Comparison of ENCODE assay signal across 9 cellular contexts in genomic region chr16:2475413-2476344, GRCh38. TPM values are rescaled to one million over a fixed set of nuclear protein-coding genes. Genes with fewer than 3 reads are reported as not detected.
A peak's percentile ranks its signal among the peaks of the same experiment; 100 is the strongest.
DNase-seq lines count a peak whose midpoint lies in the region; ATAC-seq and TF ChIP-seq lines count a peak whose summit lies in the region.
"Had no signal": no experiment of that assay in that cellular context is flagged by ENCODE, and none has a peak within 500 bp of the region (broad histone marks: within the 10 kb centered on the region; RNA-seq: fewer than 3 reads in every experiment).

No MANE protein-coding gene starts in this region.

- no peaks in the 10 kb centered on the region for H3K4me1 ChIP-seq in rectal smooth muscle tissue (ENCODE audit: control insufficient read depth, insufficient read depth, low read length)

- peaks cover 9% of the 10 kb centered on the region for H3K27me3 Mint-ChIP-seq in activated CD8-positive, alpha-beta T cell treated with anti-CD3 and anti-CD28 coated beads for 36 hours

- H3K4me1 Mint-ChIP-seq in activated CD8-positive, alpha-beta T cell treated with anti-CD3 and anti-CD28 coated beads for 36 hours (ENCODE audit: low read depth) = peaks cover 21% of the 10 kb centered on the region

- no peak overlapping the region for H3K9ac ChIP-seq in rectal smooth muscle tissue (ENCODE audit: low read length)

- H3K4me3 ChIP-seq in fibroblast of the aortic adventitia (ENCODE audit: low read depth, low read length) = peak overlapping the region; percentile 75
- H3K4me3 ChIP-seq in rectal smooth muscle tissue (ENCODE audit: low read length) = peak overlapping the region; percentile 61

- no peak for TF ChIP-seq CTCF in activated CD8-positive, alpha-beta T cell treated with anti-CD3 and anti-CD28 coated beads for 36 hours (IDR thresholded peaks at IDR 0.05)
- no peak for TF ChIP-seq CTCF in fibroblast of the aortic adventitia (IDR thresholded peaks at IDR 0.05; ENCODE audit: insufficient read depth, low read length)

- POLR2A ChIA-PET in activated CD8-positive, alpha-beta T cell treated with anti-CD3 and anti-CD28 coated beads for 36 hours (lab: Charles Lee) = interaction anchor here (1.0 to 1.8 kb wide), 2 partner anchors 13 to 321 kb away, joined by 3 to 6 read pairs; no protein-coding TSS in a partner anchor

- no peaks in the 10 kb centered on the region for H3K9me3 Mint-ChIP-seq in activated CD8-positive, alpha-beta T cell treated with anti-CD3 and anti-CD28 coated beads for 36 hours

- no peaks in the 10 kb centered on the region for H3K36me3 Mint-ChIP-seq in activated CD8-positive, alpha-beta T cell treated with anti-CD3 and anti-CD28 coated beads for 36 hours (ENCODE audit: low read depth)

- H3K27ac ChIP-seq in rectal smooth muscle tissue (ENCODE audit: low read depth, low read length) = no peak overlapping the region

- H3K36me3 ChIP-seq in rectal smooth muscle tissue (ENCODE audit: control insufficient read depth, insufficient read depth, low read length) = no peaks in the 10 kb centered on the region

- peak; percentile 60 for ATAC-seq in activated CD8-positive, alpha-beta T cell treated with anti-CD3 and anti-CD28 coated beads for 36 hours
- no peak for ATAC-seq in GM21528 (IDR thresholded peaks at IDR 0.05; ENCODE audit: low FRiP score, unreplicated experiment)

- intact Hi-C loops in activated CD8-positive, alpha-beta T cell treated with anti-CD3 and anti-CD28 coated beads for 36 hours (cut with micrococcal nuclease) = no loop called here

- peak overlapping the region; percentile 69 for H3K4me3 Mint-ChIP-seq in activated CD8-positive, alpha-beta T cell treated with anti-CD3 and anti-CD28 coated beads for 36 hours

- H3K27ac Mint-ChIP-seq in activated CD8-positive, alpha-beta T cell treated with anti-CD3 and anti-CD28 coated beads for 36 hours = no peak overlapping the region

- peak; percentile 59 for DNase-seq in DMS 273 (lab: John Stamatoyannopoulos, UW; ENCODE audit: unreplicated experiment)
- DNase-seq in DMS 273 treated with DMSO at 0.1 percent for 48 hours (lab: John Stamatoyannopoulos, UW) = no peak
- DNase-seq in HT-29 (ENCODE audit: low spot score) = peak; percentile 33
- peak; percentile 75 for DNase-seq in activated CD8-positive, alpha-beta T cell treated with anti-CD3 and anti-CD28 coated beads for 36 hours
- no peak for DNase-seq in fibroblast of the aortic adventitia (ENCODE audit: low read depth)
- DNase-seq in DMS114 treated with DMSO at 0.1 percent for 48 hours (lab: John Stamatoyannopoulos, UW; ENCODE audit: unreplicated experiment) = no peak

- peaks cover 13% of the 10 kb centered on the region for H3K27me3 ChIP-seq in rectal smooth muscle tissue (ENCODE audit: control insufficient read depth, insufficient read depth, low read length)

- CTCF ChIA-PET in activated CD8-positive, alpha-beta T cell treated with anti-CD3 and anti-CD28 coated beads for 36 hours (lab: Charles Lee) = interaction anchor here (1.7 kb wide), 1 partner anchor 12 kb away, joined by 5 read pairs; no protein-coding TSS in a partner anchor

RNA-seq across cellular contexts. Expression of gene TBC1D24, which starts 0.8 kb away (rescaled TPM):
- total RNA-seq in HT-29 (2014; rRNA removed; shearing (Covaris generic)) = 16.5 and 16.6 TPM in 2 replicates
- 10 to 100 TPM; 16.6 to 16.7 TPM for total RNA-seq in activated CD8-positive, alpha-beta T cell treated with anti-CD3 and anti-CD28 coated beads for 36 hours
- total RNA-seq in fibroblast of the aortic adventitia (ENCODE audit: low replicate concordance) = 11.9 and 16.1 TPM in 2 replicates

RNA-seq across cellular contexts. Expression of gene NTN3, which starts 4.6 kb away (rescaled TPM):
- not detected in 2 replicates for total RNA-seq in HT-29 (2014; rRNA removed; shearing (Covaris generic))
- not detected for total RNA-seq in activated CD8-positive, alpha-beta T cell treated with anti-CD3 and anti-CD28 coated beads for 36 hours
- 0.45 and 2.8 TPM in 2 replicates for total RNA-seq in fibroblast of the aortic adventitia (ENCODE audit: low replicate concordance)
- total RNA-seq: subcutaneous adipose tissue had no signal

RNA-seq across cellular contexts. Expression of gene TEDC2, which starts 15.8 kb away (rescaled TPM):
- total RNA-seq in HT-29 (2014; rRNA removed; shearing (Covaris generic)) = 53.8 and 58.0 TPM in 2 replicates
- total RNA-seq in activated CD8-positive, alpha-beta T cell treated with anti-CD3 and anti-CD28 coated beads for 36 hours = 10 to 100 TPM; 23.2 to 30.7 TPM
- total RNA-seq in fibroblast of the aortic adventitia (ENCODE audit: low replicate concordance) = 1.9 and 11.7 TPM in 2 replicates

RNA-seq across cellular contexts. Expression of gene ATP6V0C, which starts 38.1 kb away (rescaled TPM):
- total RNA-seq in HT-29 (2014; rRNA removed; shearing (Covaris generic)) = 99.9 and 117 TPM in 2 replicates
- 10 to 100 TPM; 85.9 to 88.6 TPM for total RNA-seq in activated CD8-positive, alpha-beta T cell treated with anti-CD3 and anti-CD28 coated beads for 36 hours
- total RNA-seq in fibroblast of the aortic adventitia (ENCODE audit: low replicate concordance) = 5.3 and 48.9 TPM in 2 replicates

RNA-seq across cellular contexts. Expression of gene AMDHD2, which starts 44.5 kb away (rescaled TPM):
- 112 and 114 TPM in 2 replicates for total RNA-seq in HT-29 (2014; rRNA removed; shearing (Covaris generic))
- total RNA-seq in activated CD8-positive, alpha-beta T cell treated with anti-CD3 and anti-CD28 coated beads for 36 hours = 10 to 100 TPM; 28.2 to 29.0 TPM
- total RNA-seq in fibroblast of the aortic adventitia (ENCODE audit: low replicate concordance) = 59.9 and 74.3 TPM in 2 replicates

Comparison
In these comparisons a context has a peak if more than half of its experiments do, and no peak if none do; other contexts are left out.
1. DNase-seq: peak in DMS 273 (single experiment), HT-29 (single experiment) and activated CD8-positive, alpha-beta T cell treated with anti-CD3 and anti-CD28 coated beads for 36 hours (single experiment); none in DMS 273 treated with DMSO at 0.1 percent for 48 hours (single experiment), fibroblast of the aortic adventitia (single experiment) and DMS114 treated with DMSO at 0.1 percent for 48 hours (single experiment).